Comparison of ENCODE assay signal across 22 cellular contexts in genomic region chr16:83983491-83983890, GRCh38. TPM values are rescaled to one million over a fixed set of nuclear protein-coding genes. Genes with fewer than 3 reads are reported as not detected.
DNase-seq lines count a peak whose midpoint lies in the region; FAIRE-seq and TF ChIP-seq lines count a peak whose summit lies in the region.
"Had no signal": no experiment of that assay in that cellular context is flagged by ENCODE, and none has a peak within 500 bp of the region (broad histone marks: within the 10 kb centered on the region; RNA-seq: fewer than 3 reads in every experiment).

No MANE protein-coding gene starts in this region.

- no peak overlapping the region for H4K91ac ChIP-seq in trophoblast cell (ENCODE audit: low read depth, low read length)

- DNase-seq in A172 (ENCODE audit: low spot score) = peak; percentile 31
- DNase-seq in astrocyte (ENCODE audit: low read depth) = peak; percentile 32
- DNase-seq in endodermal cell = no peak
- DNase-seq in trophoblast cell = peak; percentile 20 to 62
- no peak for DNase-seq in NCI-H146 treated with DMSO at 0.1 percent for 48 hours (lab: John Stamatoyannopoulos, UW; ENCODE audit: unreplicated experiment)
- DNase-seq in activated naive CD4-positive, alpha-beta T cell treated with anti-CD3 and anti-CD28 coated beads, Interleukin-2, amount 50 U/mL, for 16 hours = no peak
- DNase-seq in urothelium cell line (ENCODE audit: low spot score) = no peak
- no peak for DNase-seq in T-helper 2 cell
- DNase-seq: CD4-positive, alpha-beta memory T cell; DMS153; DMS79; GF-D8; GOT3; H7 had no signal

- no peak overlapping the region for H4K12ac ChIP-seq in trophoblast cell (ENCODE audit: low read depth, low read length)

- H3K27me3 Mint-ChIP-seq in astrocyte (ENCODE audit: low read depth, unreplicated experiment) (peaks cover 6% of the 10 kb centered on the region), endodermal cell (ENCODE audit: insufficient read depth) (no peaks in the 10 kb centered on the region)
- H3K27me3 Mint-ChIP-seq: CD4-positive, alpha-beta memory T cell had no signal

- H3K9me3 Mint-ChIP-seq in astrocyte (ENCODE audit: unreplicated experiment) (peaks cover 11% of the 10 kb centered on the region), endodermal cell (peaks cover 13% of the 10 kb centered on the region)

- TF ChIP-seq CTCF in astrocyte (IDR thresholded peaks at IDR 0.05; ENCODE audit: insufficient read depth, low read depth, low read length) = no peak
- TF ChIP-seq CTCF in endodermal cell (conservative IDR thresholded peaks at IDR 0.05) = no peak

- FAIRE-seq in astrocyte (lab: Jason Lieb, UNC) (no peak), urothelium cell line (lab: Jason Lieb, UNC) (no peak)

- H3K9ac ChIP-seq in astrocyte (ENCODE audit: low read length) (no peak overlapping the region), endodermal cell (ENCODE audit: extremely low read depth, low read length, poor library complexity, severe bottlenecking) (no peak overlapping the region), trophoblast cell (ENCODE audit: low read length) (no peak overlapping the region)
- H3K9ac ChIP-seq: BLaER1 had no signal

- H3K9me3 ChIP-seq in astrocyte (ENCODE audit: insufficient read depth, low read depth, low read length) = peaks cover 9% of the 10 kb centered on the region
- H3K9me3 ChIP-seq in endodermal cell (ENCODE audit: control insufficient read depth, low read length) = peaks cover 8% of the 10 kb centered on the region
- H3K9me3 ChIP-seq in trophoblast cell (ENCODE audit: insufficient read depth, low read depth, low read length) = peaks cover 10% of the 10 kb centered on the region

- no peak overlapping the region for H3K23ac ChIP-seq in trophoblast cell (ENCODE audit: low read length)

- no peak overlapping the region for H3K4me3 Mint-ChIP-seq in astrocyte (ENCODE audit: unreplicated experiment)
- no peak overlapping the region for H3K4me3 Mint-ChIP-seq in endodermal cell
- H3K4me3 Mint-ChIP-seq: CD14-positive monocyte; CD4-positive, alpha-beta memory T cell had no signal

- no peak overlapping the region for H3K4me2 ChIP-seq in astrocyte (ENCODE audit: low read length)
- no peak overlapping the region for H3K4me2 ChIP-seq in trophoblast cell (ENCODE audit: low read length)
- H3K4me2 ChIP-seq: BLaER1 had no signal

- no peak overlapping the region for H2BK12ac ChIP-seq in trophoblast cell (ENCODE audit: low read length)

- H4K20me1 ChIP-seq in astrocyte (ENCODE audit: insufficient read depth, low read length) = no peaks in the 10 kb centered on the region
- H4K20me1 ChIP-seq: BLaER1 had no signal

- H4K8ac ChIP-seq in trophoblast cell (ENCODE audit: low read depth, low read length) = no peak overlapping the region

- H3K18ac ChIP-seq in trophoblast cell (ENCODE audit: low read length) = no peak overlapping the region

- no peaks in the 10 kb centered on the region for H3K4me1 ChIP-seq in astrocyte (ENCODE audit: insufficient read depth, low read length)
- H3K4me1 ChIP-seq in endodermal cell (ENCODE audit: control insufficient read depth, insufficient read depth, low read length) = no peaks in the 10 kb centered on the region
- no peaks in the 10 kb centered on the region for H3K4me1 ChIP-seq in trophoblast cell (ENCODE audit: control insufficient read depth in 1 of 2, insufficient read depth in 2 of 2, low read length in 2 of 2)
- H3K4me1 ChIP-seq: BLaER1 had no signal

- no peak overlapping the region for H2BK5ac ChIP-seq in trophoblast cell (ENCODE audit: low read depth, low read length, poor library complexity)

- no peak overlapping the region for H3K14ac ChIP-seq in trophoblast cell (ENCODE audit: low read length)

- H3K4me1 Mint-ChIP-seq in astrocyte (ENCODE audit: low read depth, unreplicated experiment) = no peaks in the 10 kb centered on the region
- H3K4me1 Mint-ChIP-seq in endodermal cell = no peaks in the 10 kb centered on the region
- H3K4me1 Mint-ChIP-seq: CD14-positive monocyte; CD4-positive, alpha-beta memory T cell had no signal

- H3K36me3 ChIP-seq in astrocyte (ENCODE audit: insufficient read depth, low read length) (no peaks in the 10 kb centered on the region), endodermal cell (ENCODE audit: control insufficient read depth, insufficient read depth, low read length) (no peaks in the 10 kb centered on the region), trophoblast cell (ENCODE audit: control insufficient read depth in 1 of 2, insufficient read depth in 2 of 2, low read length in 2 of 2) (no peaks in the 10 kb centered on the region)
- H3K36me3 ChIP-seq: BLaER1 had no signal

- H2BK120ac ChIP-seq in trophoblast cell (ENCODE audit: insufficient read depth, low read length, poor library complexity) = no peak overlapping the region

- H3K27me3 ChIP-seq in astrocyte (ENCODE audit: insufficient read depth, low read length) = peaks cover 12% of the 10 kb centered on the region
- H3K27me3 ChIP-seq in endodermal cell (ENCODE audit: control insufficient read depth, insufficient read depth, low read length, poor library complexity, severe bottlenecking) = no peaks in the 10 kb centered on the region
- no peaks in the 10 kb centered on the region for H3K27me3 ChIP-seq in trophoblast cell (ENCODE audit: insufficient read depth, low read length)
- H3K27me3 ChIP-seq: BLaER1 had no signal

- H3K79me2 ChIP-seq in astrocyte (ENCODE audit: insufficient read depth, low read length) (no peaks in the 10 kb centered on the region), trophoblast cell (ENCODE audit: control insufficient read depth, insufficient read depth, low read length, poor library complexity) (no peaks in the 10 kb centered on the region)

- no peak overlapping the region for H3K27ac Mint-ChIP-seq in astrocyte (ENCODE audit: unreplicated experiment)
- H3K27ac Mint-ChIP-seq in endodermal cell = peak overlapping the region; percentile 10
- H3K27ac Mint-ChIP-seq: CD14-positive monocyte; CD4-positive, alpha-beta memory T cell had no signal

- no peak overlapping the region for H2AK5ac ChIP-seq in trophoblast cell (ENCODE audit: low read length)

- no peak overlapping the region for H3K4me3 ChIP-seq in astrocyte (ENCODE audit: insufficient read depth, low read depth, low read length)
- no peak overlapping the region for H3K4me3 ChIP-seq in endodermal cell (ENCODE audit: low read length)
- no peak overlapping the region for H3K4me3 ChIP-seq in trophoblast cell (ENCODE audit: low read depth, low read length)
- H3K4me3 ChIP-seq: BLaER1 had no signal

- H3K27ac ChIP-seq in astrocyte (ENCODE audit: low read depth, low read length) (no peak overlapping the region), endodermal cell (ENCODE audit: low read depth, low read length) (no peak overlapping the region), trophoblast cell (ENCODE audit: low read depth, low read length) (no peak overlapping the region)
- H3K27ac ChIP-seq: 22Rv1, BLaER1, HL-60 had no signal

- no peak overlapping the region for H3K4ac ChIP-seq in trophoblast cell (ENCODE audit: low read depth, low read length)

- peaks cover 6% of the 10 kb centered on the region for H3K36me3 Mint-ChIP-seq in astrocyte (ENCODE audit: low read depth, unreplicated experiment)
- H3K36me3 Mint-ChIP-seq in endodermal cell (ENCODE audit: low read depth) = peaks cover 7% of the 10 kb centered on the region
- H3K36me3 Mint-ChIP-seq: CD14-positive monocyte; CD4-positive, alpha-beta memory T cell had no signal

- no peaks in the 10 kb centered on the region for H3K79me1 ChIP-seq in trophoblast cell (ENCODE audit: low read length)

- no peak overlapping the region for H2AFZ ChIP-seq in astrocyte (ENCODE audit: low read depth, low read length)
- H2AFZ ChIP-seq in trophoblast cell (ENCODE audit: insufficient read depth, low read length, poor library complexity) = no peak overlapping the region

- WGBS in endodermal cell (ENCODE audit: insufficient coverage in 1 of 2, insufficient read length in 1 of 2), 2 experiments = 100% methylated on average over 1 of the region's 4 CpGs; no CpG with 5 or more reads in 1 of the 2 experiments
- WGBS in trophoblast cell (ENCODE audit: extremely low coverage, insufficient coverage, insufficient read length) = no CpG with 5 or more reads among the region's 4 CpGs

RNA-seq across cellular contexts. Expression of gene NECAB2, which starts 15.4 kb away (rescaled TPM):
- 2.2 and 8.5 TPM in 2 replicates for total RNA-seq in A172 (2014; rRNA removed; shearing (Covaris generic))
- total RNA-seq in astrocyte = 0.32 and 1.1 TPM in 2 replicates
- total RNA-seq in endodermal cell = 1 to 10 TPM; 2.7 to 3.3 TPM
- polyA plus RNA-seq in endodermal cell (2013, experiment 1 of 2) = 34.1 TPM
- polyA plus RNA-seq in endodermal cell (2013, experiment 2 of 2) = 29.4 TPM
- polyA plus RNA-seq in trophoblast cell (2013) = 0.22 and 0.26 TPM in 2 replicates
- total RNA-seq: CD4-positive, alpha-beta memory T cell; Daoy; HT1080 had no signal
- polyA plus RNA-seq: CD4-positive, alpha-beta memory T cell had no signal

RNA-seq across cellular contexts. Expression of gene OSGIN1, which starts 30.5 kb away (rescaled TPM):
- 6.2 and 10.6 TPM in 2 replicates for total RNA-seq in A172 (2014; rRNA removed; shearing (Covaris generic))
- total RNA-seq in astrocyte (0.60 and 0.79 TPM in 2 replicates), endodermal cell (1 to 10 TPM; 1.6 to 2.7 TPM)
- 1.0 TPM for polyA plus RNA-seq in endodermal cell (2013, experiment 1 of 2)
- 0.70 TPM for polyA plus RNA-seq in endodermal cell (2013, experiment 2 of 2)
- polyA plus RNA-seq in trophoblast cell (2013) = 1.3 and 1.5 TPM in 2 replicates

RNA-seq across cellular contexts. Expression of gene SLC38A8, which starts 59.1 kb away (rescaled TPM):
- not detected in 2 replicates for total RNA-seq in A172 (2014; rRNA removed; shearing (Covaris generic))
- total RNA-seq in astrocyte (not detected in 2 replicates), endodermal cell (not detected)
- polyA plus RNA-seq in endodermal cell (2013, experiment 1 of 2) = 0.46 TPM
- not detected for polyA plus RNA-seq in endodermal cell (2013, experiment 2 of 2)
- polyA plus RNA-seq in trophoblast cell (2013) = 0.12 and 0.19 TPM in 2 replicates
- total RNA-seq: A673; CD4-positive, alpha-beta memory T cell; Daoy; H7; HT1080 had no signal
- polyA plus RNA-seq: AG04450; CD14-positive monocyte; CD4-positive, alpha-beta memory T cell had no signal

Comparison
In these comparisons a context has a peak if more than half of its experiments do, and no peak if none do; other contexts are left out.
1. DNase-seq: peak in A172 (single experiment), astrocyte (single experiment) and trophoblast cell (2 of 2); none in endodermal cell (single experiment), NCI-H146 treated with DMSO at 0.1 percent for 48 hours (single experiment), activated naive CD4-positive, alpha-beta T cell treated with anti-CD3 and anti-CD28 coated beads, Interleukin-2, amount 50 U/mL, for 16 hours (single experiment), urothelium cell line (single experiment) and T-helper 2 cell (0 of 5).